In genomic region chr15:69042531-69042930, GRCh38 we compare ENCODE assay signal across 26 cellular contexts. TPM values are rescaled to one million over a fixed set of nuclear protein-coding genes. Genes with fewer than 3 reads are reported as not detected.
"Had no signal": no experiment of that assay in that cellular context is flagged by ENCODE, and none has a peak within 500 bp of the region (broad histone marks: within the 10 kb centered on the region; RNA-seq: fewer than 3 reads in every experiment).

No MANE protein-coding gene starts in this region.

- H3K9me3 ChIP-seq: adrenal gland, breast epithelium, SJCRH30, SK-N-SH had no signal

- H3K4me2 ChIP-seq: SK-N-SH had no signal

- H3K4me3 Mint-ChIP-seq: activated naive CD8-positive, alpha-beta T cell treated with anti-CD3 and anti-CD28 coated beads, Interleukin-2, amount 10 ng/mL, durations not matched to agents 7 days and 5 days; activated T-helper 17 cell treated with anti-CD3 and anti-CD28 coated beads, Interleukin-2, amount 50 U/mL, for 72 hours had no signal

- H3K4me1 Mint-ChIP-seq: activated naive CD8-positive, alpha-beta T cell treated with anti-CD3 and anti-CD28 coated beads, Interleukin-2, amount 10 ng/mL, durations not matched to agents 7 days and 5 days; activated T-helper 17 cell treated with anti-CD3 and anti-CD28 coated beads, Interleukin-2, amount 50 U/mL, for 72 hours had no signal

- H3K27me3 ChIP-seq: adrenal gland, breast epithelium had no signal

- DNase-seq: activated CD4-positive, alpha-beta T cell treated with anti-CD3 and anti-CD28 coated beads for 48 hours; activated CD4-positive, alpha-beta T cell treated with anti-CD3 and anti-CD28 coated beads, Interleukin-2, amount 50 U/mL, for 48 hours; activated naive CD4-positive, alpha-beta T cell treated with anti-CD3 and anti-CD28 coated beads, Interleukin-2, amount 50 U/mL, for 16 hours; activated naive CD8-positive, alpha-beta T cell treated with anti-CD3 and anti-CD28 coated beads, Interleukin-2, amount 10 ng/mL, durations not matched to agents 7 days and 5 days; activated T-cell treated with anti-CD3 and anti-CD28 coated beads, Interleukin-2, amount 50 U/mL, for 48 hours; aorta; central memory CD4-positive, alpha-beta T cell; IMR-90; Kasumi-1; KBM-7; NCI-H1105 treated with DMSO at 0.1 percent for 48 hours; NCI-H1436 treated with DMSO at 0.1 percent for 48 hours; NCI-H187; NCI-H2081; NCI-H510A treated with DMSO at 0.1 percent for 48 hours; NCI-H69; NK-92 treated with Interleukin-12 subunit alpha and Interleukin-12 subunit beta, amount 100 ng/mL, for 24 hours; OCI-M1; SJCRH30; SK-N-SH; T-helper 1 cell; WERI-Rb-1 had no signal

- H3K9me3 Mint-ChIP-seq: activated naive CD8-positive, alpha-beta T cell treated with anti-CD3 and anti-CD28 coated beads, Interleukin-2, amount 10 ng/mL, durations not matched to agents 7 days and 5 days; activated T-helper 17 cell treated with anti-CD3 and anti-CD28 coated beads, Interleukin-2, amount 50 U/mL, for 72 hours had no signal

- H3K4me1 ChIP-seq: adrenal gland, breast epithelium had no signal

- FAIRE-seq: RCC 7860 had no signal

- H3K36me3 ChIP-seq: adrenal gland, breast epithelium, SJCRH30, WERI-Rb-1 had no signal

- H3K27ac ChIP-seq: adrenal gland, breast epithelium, SJCRH30, WERI-Rb-1 had no signal

- H3K27ac Mint-ChIP-seq: activated naive CD8-positive, alpha-beta T cell treated with anti-CD3 and anti-CD28 coated beads, Interleukin-2, amount 10 ng/mL, durations not matched to agents 7 days and 5 days; activated T-helper 17 cell treated with anti-CD3 and anti-CD28 coated beads, Interleukin-2, amount 50 U/mL, for 72 hours had no signal

- H3K9me2 ChIP-seq: SK-N-SH had no signal

- H3K9ac ChIP-seq: SK-N-SH had no signal

- H3K36me3 Mint-ChIP-seq: activated naive CD8-positive, alpha-beta T cell treated with anti-CD3 and anti-CD28 coated beads, Interleukin-2, amount 10 ng/mL, durations not matched to agents 7 days and 5 days had no signal

- H3K4me3 ChIP-seq: adrenal gland, breast epithelium, SJCRH30 had no signal

RNA-seq across cellular contexts. Expression of gene NOX5, which starts 28.0 kb away (rescaled TPM):
- total RNA-seq: activated T-helper 17 cell treated with anti-CD3 and anti-CD28 coated beads, Interleukin-2, amount 50 U/mL, for 72 hours; IMR-90; SJCRH30 had no signal
